Comparison of ENCODE assay signal across 8 cellular contexts in the genomic region with DNA sequence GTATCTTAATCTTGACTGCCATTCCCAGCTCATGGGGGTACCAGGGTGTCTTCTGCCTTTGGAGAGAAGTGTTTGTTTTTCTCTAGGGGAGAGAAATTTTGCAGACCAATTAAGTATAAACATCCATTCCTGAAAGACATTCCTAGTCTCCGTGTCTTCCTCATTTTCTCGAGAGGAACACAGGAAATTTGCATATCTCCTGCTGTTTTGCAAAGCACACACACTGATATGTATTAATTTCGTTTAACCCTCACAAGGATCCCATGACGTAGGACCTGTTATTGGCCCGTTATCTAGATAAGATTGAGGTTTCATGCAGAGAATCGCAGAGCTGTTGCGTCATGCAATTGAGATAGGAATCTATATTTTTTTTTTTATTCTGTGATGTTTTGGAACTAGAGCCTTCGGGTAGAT. TPM values are rescaled to one million over a fixed set of nuclear protein-coding genes. Genes with fewer than 3 reads are reported as not detected.
DNase-seq lines count a peak whose midpoint lies in the region; ATAC-seq and TF ChIP-seq lines count a peak whose summit lies in the region.

No MANE protein-coding gene starts in this region.

- H3K36me3 Mint-ChIP-seq in activated naive CD8-positive, alpha-beta T cell treated with anti-CD3 and anti-CD28 coated beads for 36 hours = peaks cover 18% of the 10 kb centered on the region

- H3K27ac Mint-ChIP-seq in activated naive CD8-positive, alpha-beta T cell treated with anti-CD3 and anti-CD28 coated beads for 36 hours = peak overlapping the region; percentile 88

- H3K27ac ChIP-seq in substantia nigra (ENCODE audit: low read depth, low read length, poor library complexity, severe bottlenecking) = peak overlapping the region; percentile 2

- DNase-seq in EL (peak; percentile 61), inferior parietal cortex (ENCODE audit: extremely low spot score) (peak; percentile 40), substantia nigra (lab: John Stamatoyannopoulos, UW) (no peak), left lobe of liver (ENCODE audit: low spot score) (no peak), iPS-NIHi7 (ENCODE audit: extremely low spot score) (no peak)
- no peak for DNase-seq in activated naive CD8-positive, alpha-beta T cell treated with anti-CD3 and anti-CD28 coated beads for 36 hours

- H3F3A ChIP-seq in Loucy (ENCODE audit: low read depth) = no peaks in the 10 kb centered on the region

- TF ChIP-seq CTCF in Loucy (conservative IDR thresholded peaks at IDR 0.05; ENCODE audit: low read length) = no peak

- H3K4me2 ChIP-seq in Loucy (ENCODE audit: low read depth, low read length, poor library complexity, severe bottlenecking) = peak overlapping the region; percentile 89

- no peaks in the 10 kb centered on the region; the same call in 1 of the 2 replicates for H3K36me3 ChIP-seq in Loucy (ENCODE audit: insufficient read depth, low read length)

- ATAC-seq in left lobe of liver = no peak
- ATAC-seq in GM19467 (IDR thresholded peaks at IDR 0.05; ENCODE audit: unreplicated experiment) = no peak

- H3K27me3 ChIP-seq in Loucy (ENCODE audit: insufficient read depth, low read length, poor library complexity, severe bottlenecking) = no peaks in the 10 kb centered on the region

- H3K9me3 ChIP-seq in Loucy (ENCODE audit: insufficient read depth, low read depth, low read length) = no peaks in the 10 kb centered on the region

- H3K4me3 Mint-ChIP-seq in activated naive CD8-positive, alpha-beta T cell treated with anti-CD3 and anti-CD28 coated beads for 36 hours = peak overlapping the region; percentile 90

- no peaks in the 10 kb centered on the region for H3K27me3 Mint-ChIP-seq in activated naive CD8-positive, alpha-beta T cell treated with anti-CD3 and anti-CD28 coated beads for 36 hours

- H3K4me1 ChIP-seq in Loucy (ENCODE audit: insufficient read depth, low read length, poor library complexity, severe bottlenecking) = peaks cover 23% of the 10 kb centered on the region

- peak overlapping the region; percentile 93 for H3K4me3 ChIP-seq in Loucy (ENCODE audit: low read length, poor library complexity, severe bottlenecking)

- no peaks in the 10 kb centered on the region for H3K9me2 ChIP-seq in Loucy (replicated peaks; ENCODE audit: low read depth, low read length)

- H2AFZ ChIP-seq in Loucy (ENCODE audit: low read length) = no peak overlapping the region

- H3K4me1 Mint-ChIP-seq in activated naive CD8-positive, alpha-beta T cell treated with anti-CD3 and anti-CD28 coated beads for 36 hours = peaks cover 24% of the 10 kb centered on the region

- peak overlapping the region; percentile 92 for H3K9ac ChIP-seq in Loucy (ENCODE audit: low read depth, low read length, poor library complexity, severe bottlenecking)

- H3K9me3 Mint-ChIP-seq in activated naive CD8-positive, alpha-beta T cell treated with anti-CD3 and anti-CD28 coated beads for 36 hours = peaks cover 5% of the 10 kb centered on the region

- H4K20me1 ChIP-seq in Loucy (ENCODE audit: insufficient read depth, low read length, poor library complexity, severe bottlenecking) = peaks cover 9% of the 10 kb centered on the region

- H3K79me2 ChIP-seq in Loucy (ENCODE audit: insufficient read depth, low read length) = peaks cover 30% of the 10 kb centered on the region

RNA-seq across cellular contexts. Expression of a gene that starts 0.9 kb away (rescaled TPM):
- total RNA-seq in activated naive CD8-positive, alpha-beta T cell treated with anti-CD3 and anti-CD28 coated beads for 36 hours = 10 to 100 TPM; 28.0 to 29.6 TPM
- 32.9 TPM for total RNA-seq in left lobe of liver

RNA-seq across cellular contexts. Expression of a gene that starts 35.2 kb away (rescaled TPM):
- 10 to 100 TPM; 35.4 to 41.3 TPM for total RNA-seq in activated naive CD8-positive, alpha-beta T cell treated with anti-CD3 and anti-CD28 coated beads for 36 hours
- total RNA-seq in left lobe of liver = 741 TPM

Comparison
In these comparisons a context has a peak if more than half of its experiments do, and no peak if none do; other contexts are left out.
1. DNase-seq: peak in EL (single experiment) and inferior parietal cortex (single experiment); none in activated naive CD8-positive, alpha-beta T cell treated with anti-CD3 and anti-CD28 coated beads for 36 hours (single experiment), substantia nigra (0 of 49), left lobe of liver (single experiment) and iPS-NIHi7 (single experiment).
2. RNA of a gene that starts 35.2 kb away (total RNA-seq): 741 TPM in left lobe of liver (single experiment); 35.4 to 41.3 TPM in activated naive CD8-positive, alpha-beta T cell treated with anti-CD3 and anti-CD28 coated beads for 36 hours; every median in the first group is over 10 times any median in the second.